In the genomic region with DNA sequence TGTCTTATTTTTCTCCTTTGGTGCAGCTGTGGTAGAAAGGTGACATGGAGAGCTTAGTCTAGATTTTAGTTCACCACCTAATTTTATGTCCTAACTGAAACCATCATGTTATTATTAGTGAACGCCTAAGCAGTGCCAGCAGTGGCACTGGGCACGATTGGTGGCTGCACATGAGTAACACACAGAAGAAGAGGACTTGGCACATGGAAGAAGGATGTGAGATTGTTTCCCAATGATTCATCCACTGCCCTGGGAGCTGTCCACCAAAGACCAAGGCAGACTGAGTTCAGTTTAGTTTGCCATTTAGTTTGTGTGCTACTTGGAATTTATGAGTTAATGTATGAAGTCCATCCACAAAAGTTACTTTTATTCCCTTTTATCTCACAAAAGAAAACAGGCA, we compare ENCODE assay signal across 10 cellular contexts.
DNase-seq lines count a peak whose midpoint lies in the region; ATAC-seq and TF ChIP-seq lines count a peak whose summit lies in the region.
"Had no signal": no experiment of that assay in that cellular context is flagged by ENCODE, and none has a peak within 500 bp of the region (broad histone marks: within the 10 kb centered on the region; RNA-seq: fewer than 3 reads in every experiment).

No MANE protein-coding gene starts in this region.

- TF ChIP-seq CTCF in BJ (IDR thresholded peaks at IDR 0.05; ENCODE audit: insufficient read depth, low read depth, low read length) (no peak), fibroblast of lung (conservative IDR thresholded peaks at IDR 0.05 in 1 of 2, IDR thresholded peaks at IDR 0.05 in 1 of 2; ENCODE audit: low read depth in 1 of 2, low read length in 2 of 2) (no peak), WERI-Rb-1 (IDR thresholded peaks at IDR 0.05; ENCODE audit: low read depth, low read length) (no peak)

- no peak overlapping the region for H3K4me2 ChIP-seq in fibroblast of lung (ENCODE audit: extremely low read depth, insufficient read depth, low read length)

- peaks cover 6% of the 10 kb centered on the region for H3K4me1 ChIP-seq in fibroblast of lung (ENCODE audit: control insufficient read depth, extremely low read depth, insufficient read depth, low read length)

- H3K9me3 ChIP-seq in fibroblast of lung (ENCODE audit: control insufficient read depth, insufficient read depth, low read depth, low read length), result no peaks in the 10 kb centered on the region
- no peaks in the 10 kb centered on the region for H3K9me3 ChIP-seq in WERI-Rb-1 (ENCODE audit: severe bottlenecking)

- H3K27ac ChIP-seq in fibroblast of lung (ENCODE audit: insufficient read depth, low read length) (no peak overlapping the region), WERI-Rb-1 (no peak overlapping the region)

- no peaks in the 10 kb centered on the region for H3K27me3 ChIP-seq in BJ (ENCODE audit: control insufficient read depth, insufficient read depth, low read length)
- H3K27me3 ChIP-seq in fibroblast of lung (ENCODE audit: control insufficient read depth, insufficient read depth, low read length), result no peaks in the 10 kb centered on the region
- no peaks in the 10 kb centered on the region for H3K27me3 ChIP-seq in WERI-Rb-1 (ENCODE audit: insufficient read depth, low read depth, severe bottlenecking)

- H3K4me3 ChIP-seq in BJ (ENCODE audit: low read depth, low read length) (no peak overlapping the region), fibroblast of lung (replicated peaks in 1 of 4; ENCODE audit: control extremely low read depth in 1 of 4, insufficient read depth in 1 of 4, low read depth in 3 of 4, low read length in 4 of 4) (no peak overlapping the region), WERI-Rb-1 (ENCODE audit: low read depth, low read length) (no peak overlapping the region)

- no peak overlapping the region for H2AFZ ChIP-seq in fibroblast of lung (ENCODE audit: low read length)

- H3K36me3 ChIP-seq in BJ (ENCODE audit: control insufficient read depth, insufficient read depth, low read length) (no peaks in the 10 kb centered on the region), fibroblast of lung (ENCODE audit: control insufficient read depth, insufficient read depth, low read length) (no peaks in the 10 kb centered on the region), WERI-Rb-1 (no peaks in the 10 kb centered on the region)

- no peaks in the 10 kb centered on the region for H4K20me1 ChIP-seq in fibroblast of lung (ENCODE audit: control insufficient read depth, extremely low read depth, insufficient read depth, low read length)

- ATAC-seq in HG03342 (IDR thresholded peaks at IDR 0.05; ENCODE audit: unreplicated experiment) (no peak), HG02610 (IDR thresholded peaks at IDR 0.05; ENCODE audit: unreplicated experiment) (no peak)

- no peak overlapping the region for H3K9ac ChIP-seq in fibroblast of lung (ENCODE audit: insufficient read depth, low read length)

- DNase-seq in BJ (ENCODE audit: low read depth) (peak; percentile 45), RKO (ENCODE audit: low spot score) (peak; percentile 79), fibroblast of lung (ENCODE audit: low read depth in 2 of 2) (peak; percentile 80 to 91), mucosa of gallbladder (ENCODE audit: low spot score) (peak; percentile 25), HUDEP-2 (lab: John Stamatoyannopoulos, UW; ENCODE audit: unreplicated experiment in 76 of 76) (no peak), WERI-Rb-1 (no peak)
- DNase-seq: CD4-positive, CD25-positive, alpha-beta regulatory T cell; SIG-M5 had no signal

- CTCF ChIA-PET in BJ (lab: Yijun Ruan, JAX), result interaction anchor here (1.3 kb wide), 1 partner anchor 11 kb away, joined by 7 read pairs; no protein-coding TSS in a partner anchor

- POLR2A ChIA-PET in BJ (lab: Charles Lee), result no interaction called here

- H3K79me2 ChIP-seq in fibroblast of lung (ENCODE audit: control insufficient read depth, insufficient read depth, low read length), result no peaks in the 10 kb centered on the region

Comparison
In these comparisons a context has a peak if more than half of its experiments do, and no peak if none do; other contexts are left out.
1. DNase-seq: peak in BJ (single experiment), RKO (single experiment), fibroblast of lung (2 of 2) and mucosa of gallbladder (single experiment); none in HUDEP-2 (0 of 76) and WERI-Rb-1 (single experiment).